9 cellular contexts compared by ENCODE assay signal in genomic region chr21:18041012-18041411, GRCh38.
A peak's percentile ranks its signal among the peaks of the same experiment; 100 is the strongest.
DNase-seq lines count a peak whose midpoint lies in the region; ATAC-seq and TF ChIP-seq lines count a peak whose summit lies in the region.
"Had no signal": no experiment of that assay in that cellular context is flagged by ENCODE, and none has a peak within 500 bp of the region (broad histone marks: within the 10 kb centered on the region; RNA-seq: fewer than 3 reads in every experiment).

No MANE protein-coding gene starts in this region.

- in situ Hi-C loops in Caki2 (cut with HindIII; ENCODE audit: low pct_unique_long_range_greater_than_20kb, low sequenced_read_pairs) = no loop called here

- no peaks in the 10 kb centered on the region for H3K36me3 Mint-ChIP-seq in endothelial cell (ENCODE audit: low read depth, unreplicated experiment)

- no peaks in the 10 kb centered on the region for H3K27me3 Mint-ChIP-seq in endothelial cell (ENCODE audit: unreplicated experiment)
- H3K27me3 Mint-ChIP-seq: central memory CD8-positive, alpha-beta T cell had no signal

- no peak overlapping the region for H3K4me3 Mint-ChIP-seq in endothelial cell (ENCODE audit: unreplicated experiment)
- H3K4me3 Mint-ChIP-seq: central memory CD8-positive, alpha-beta T cell had no signal

- ATAC-seq in HG02678 (IDR thresholded peaks at IDR 0.05; ENCODE audit: unreplicated experiment) = peak; percentile 64
- ATAC-seq in HG02970 (IDR thresholded peaks at IDR 0.05; ENCODE audit: low FRiP score, unreplicated experiment) = no peak
- ATAC-seq in GM18861 (IDR thresholded peaks at IDR 0.05; ENCODE audit: unreplicated experiment) = no peak

- no peak for TF ChIP-seq CTCF in endothelial cell (IDR thresholded peaks at IDR 0.05; ENCODE audit: unreplicated experiment)

- DNase-seq in Caki2 (ENCODE audit: low read depth) (peak; percentile 7), NCI-H69 (lab: John Stamatoyannopoulos, UW) (peak; percentile 92), endothelial cell (ENCODE audit: low spot score) (peak; percentile 29), superior temporal gyrus (ENCODE audit: extremely low spot score) (peak; percentile 54), hepatic stellate cell (ENCODE audit: low spot score) (no peak)

- no peaks in the 10 kb centered on the region for H3K9me3 Mint-ChIP-seq in endothelial cell (ENCODE audit: unreplicated experiment)
- H3K9me3 Mint-ChIP-seq: central memory CD8-positive, alpha-beta T cell had no signal

- H3K4me1 Mint-ChIP-seq in endothelial cell (ENCODE audit: unreplicated experiment) = no peaks in the 10 kb centered on the region
- H3K4me1 Mint-ChIP-seq: central memory CD8-positive, alpha-beta T cell had no signal

- H3K27ac Mint-ChIP-seq in endothelial cell (ENCODE audit: unreplicated experiment) = no peak overlapping the region
